8 cellular contexts compared by ENCODE assay signal in the genomic region with DNA sequence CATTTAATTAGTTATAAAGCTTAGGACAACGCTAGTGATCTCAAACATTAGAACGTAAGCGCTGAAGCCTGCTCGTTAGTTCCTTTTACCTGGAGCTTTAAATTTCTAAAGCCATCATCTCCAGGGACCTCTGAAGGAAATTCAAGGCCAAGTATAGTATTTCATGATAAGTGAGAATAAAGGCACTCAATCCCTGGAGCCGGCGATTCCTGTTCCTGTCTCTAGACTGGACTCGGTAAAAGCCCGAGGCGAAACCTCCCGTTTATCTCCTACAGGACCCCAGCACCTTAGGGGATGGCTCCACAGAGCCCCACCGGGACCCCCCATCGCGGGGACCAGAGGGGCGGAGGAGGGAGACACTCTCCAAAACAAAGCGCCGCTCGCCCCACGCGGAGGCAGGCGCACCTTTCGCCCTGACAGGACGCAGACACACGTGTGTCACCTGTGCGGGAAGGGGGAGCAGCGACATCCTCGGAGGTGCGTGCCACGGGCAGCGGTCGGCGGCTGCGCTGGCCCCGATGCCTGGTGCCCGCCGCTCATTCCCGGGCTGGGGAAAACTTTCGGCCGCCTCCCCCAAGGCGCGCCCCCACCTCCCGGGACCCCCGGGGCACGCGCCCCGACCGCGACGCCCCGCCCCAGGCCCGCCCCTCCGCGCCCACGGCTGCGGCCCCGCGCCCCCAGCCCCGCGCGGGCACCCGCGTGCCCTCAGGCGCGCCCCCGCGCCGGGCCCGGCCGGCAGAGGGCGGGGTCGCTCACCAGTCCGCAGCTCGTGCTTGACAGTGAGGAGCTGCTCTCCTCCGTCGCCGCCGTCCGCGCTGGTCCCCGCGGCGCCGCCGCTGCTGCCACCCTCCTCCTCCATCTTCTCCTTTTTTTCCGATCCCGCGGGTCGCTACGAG. TPM values are rescaled to one million over a fixed set of nuclear protein-coding genes. Genes with fewer than 3 reads are reported as not detected.
A peak's percentile ranks its signal among the peaks of the same experiment; 100 is the strongest.
DNase-seq lines count a peak whose midpoint lies in the region; ATAC-seq and TF ChIP-seq lines count a peak whose summit lies in the region.

No MANE protein-coding gene starts in this region.

- H3K27me3 ChIP-seq in SK-N-SH (ENCODE audit: insufficient read depth) (no peaks in the 10 kb centered on the region), heart left ventricle (no peaks in the 10 kb centered on the region)

- H3K27ac Mint-ChIP-seq in activated naive CD8-positive, alpha-beta T cell treated with anti-CD3 and anti-CD28 coated beads, Interleukin-2, amount 10 ng/mL, durations not matched to agents 7 days and 5 days: peak overlapping the region; percentile 72
- H3K27ac Mint-ChIP-seq in progenitor cell of endocrine pancreas: peak overlapping the region; percentile 83

- intact Hi-C loops in heart left ventricle (cut with DNase I): loop anchor here (1.0 to 10.0 kb wide), 11 partner anchors 54 to 663 kb away; partner anchors contain the start of genes DGLUCY (in 2 of the 10) and CALM1 (in 1 of the 10)

- TF ChIP-seq CTCF in SK-N-SH (IDR thresholded peaks at IDR 0.05): no peak
- TF ChIP-seq CTCF in heart left ventricle (IDR thresholded peaks at IDR 0.05): peak in 5 of 12 donors; percentile 23 to 37 (median 29)
- no peak for TF ChIP-seq CTCF in progenitor cell of endocrine pancreas (IDR thresholded peaks at IDR 0.05; ENCODE audit: unreplicated experiment)

- DNase-seq in DMS79 treated with DMSO at 0.1 percent for 48 hours (lab: John Stamatoyannopoulos, UW) (peak; percentile 81), SK-N-SH (peak; percentile 89), heart left ventricle (peak; percentile 13 to 71 (median 32)), progenitor cell of endocrine pancreas (ENCODE audit: low spot score, unreplicated experiment) (peak; percentile 40), GM19240 (ENCODE audit: insufficient read length, low spot score) (no peak)
- peak; percentile 76 for DNase-seq in activated naive CD8-positive, alpha-beta T cell treated with anti-CD3 and anti-CD28 coated beads, Interleukin-2, amount 10 ng/mL, durations not matched to agents 7 days and 5 days

- TF ChIP-seq RAD21 in Ishikawa (IDR thresholded peaks at IDR 0.05; ENCODE audit: low read depth): no peak
- TF ChIP-seq RAD21 in SK-N-SH (IDR thresholded peaks at IDR 0.05; ENCODE audit: low read length): peak; percentile 30

- H3K27ac ChIP-seq in SK-N-SH (ENCODE audit: low read depth in 2 of 2, low read length in 1 of 2): peak overlapping the region; percentile 88 to 97
- peak overlapping the region; percentile 84 to 99 (median 95) for H3K27ac ChIP-seq in heart left ventricle

- POLR2A ChIA-PET in SK-N-SH (lab: Yijun Ruan, JAX): interaction anchor here (1.3 to 2.2 kb wide), 4 partner anchors 45 to 113 kb away, joined by 3 to 11 read pairs (median 6); partner anchors contain the start of gene DGLUCY
- POLR2A ChIA-PET in activated naive CD8-positive, alpha-beta T cell treated with anti-CD3 and anti-CD28 coated beads, Interleukin-2, amount 10 ng/mL, durations not matched to agents 7 days and 5 days (lab: Charles Lee): interaction anchor here (0.6 to 5.4 kb wide), 18 partner anchors 11 to 191 kb away, joined by 3 to 37 read pairs (median 4); partner anchors contain the start of gene GPR68

- no peaks in the 10 kb centered on the region for H3K27me3 Mint-ChIP-seq in activated naive CD8-positive, alpha-beta T cell treated with anti-CD3 and anti-CD28 coated beads, Interleukin-2, amount 10 ng/mL, durations not matched to agents 7 days and 5 days
- no peaks in the 10 kb centered on the region for H3K27me3 Mint-ChIP-seq in progenitor cell of endocrine pancreas

- no peaks in the 10 kb centered on the region for H3K36me3 ChIP-seq in SK-N-SH (replicated peaks in 1 of 2; ENCODE audit: control insufficient read depth in 1 of 2, insufficient read depth in 2 of 2, low read length in 1 of 2)
- H3K36me3 ChIP-seq in heart left ventricle: no peaks in the 10 kb centered on the region

- peaks cover 41% of the 10 kb centered on the region for H3K36me3 Mint-ChIP-seq in activated naive CD8-positive, alpha-beta T cell treated with anti-CD3 and anti-CD28 coated beads, Interleukin-2, amount 10 ng/mL, durations not matched to agents 7 days and 5 days
- no peaks in the 10 kb centered on the region for H3K36me3 Mint-ChIP-seq in progenitor cell of endocrine pancreas (ENCODE audit: insufficient read depth)

- H3K9ac ChIP-seq in SK-N-SH: peak overlapping the region; percentile 89

- no peaks in the 10 kb centered on the region for H3K9me3 ChIP-seq in SK-N-SH
- no peaks in the 10 kb centered on the region for H3K9me3 ChIP-seq in heart left ventricle

- peak overlapping the region; percentile 93 for H2AFZ ChIP-seq in SK-N-SH (ENCODE audit: low read depth)

- H3K4me1 ChIP-seq in SK-N-SH (ENCODE audit: control insufficient read depth in 1 of 2, insufficient read depth in 2 of 2, low read depth in 1 of 2, low read length in 1 of 2) (peaks cover 0 to 7% of the 10 kb centered on the region in 2 experiments; a peak in 3 of 4 replicates), heart left ventricle (peaks cover 0 to 32% (median 6%) of the 10 kb centered on the region in 12 donors)

- peak overlapping the region; percentile 85 for H3K4me2 ChIP-seq in SK-N-SH

- ATAC-seq in GM21529 (IDR thresholded peaks at IDR 0.05; ENCODE audit: unreplicated experiment) (peak; percentile 20), heart left ventricle (peak in 3 of 4 donors; percentile 22 to 66 (median 59))
- ATAC-seq in activated naive CD8-positive, alpha-beta T cell treated with anti-CD3 and anti-CD28 coated beads, Interleukin-2, amount 10 ng/mL, durations not matched to agents 7 days and 5 days (ENCODE audit: low read depth): peak; percentile 15

- no peaks in the 10 kb centered on the region for H3K9me3 Mint-ChIP-seq in activated naive CD8-positive, alpha-beta T cell treated with anti-CD3 and anti-CD28 coated beads, Interleukin-2, amount 10 ng/mL, durations not matched to agents 7 days and 5 days
- no peaks in the 10 kb centered on the region for H3K9me3 Mint-ChIP-seq in progenitor cell of endocrine pancreas (ENCODE audit: low read depth)

- CTCF ChIA-PET in SK-N-SH (lab: Yijun Ruan, JAX): interaction anchor here (1.0 to 6.7 kb wide), 16 partner anchors 9 to 358 kb away, joined by 3 to 53 read pairs (median 4); partner anchors contain the start of gene CCDC88C

- no peak for TF ChIP-seq POLR2A in heart left ventricle (IDR thresholded peaks at IDR 0.05)

- H4K20me1 ChIP-seq in SK-N-SH (ENCODE audit: insufficient read depth): no peaks in the 10 kb centered on the region

- peak overlapping the region; percentile 90 for H3K4me3 Mint-ChIP-seq in activated naive CD8-positive, alpha-beta T cell treated with anti-CD3 and anti-CD28 coated beads, Interleukin-2, amount 10 ng/mL, durations not matched to agents 7 days and 5 days
- peak overlapping the region; percentile 81 for H3K4me3 Mint-ChIP-seq in progenitor cell of endocrine pancreas (ENCODE audit: low read depth)

- H3K9me2 ChIP-seq in SK-N-SH: no peaks in the 10 kb centered on the region

- TF ChIP-seq EP300 in Ishikawa (IDR thresholded peaks at IDR 0.05; ENCODE audit: borderline replicate concordance) (no peak), SK-N-SH (IDR thresholded peaks at IDR 0.05; ENCODE audit: borderline replicate concordance in 1 of 2, low read depth in 1 of 2, low read length in 1 of 2) (no peak)

- H3F3A ChIP-seq in SK-N-SH (replicated peaks; ENCODE audit: insufficient read depth): no peaks in the 10 kb centered on the region

- peaks cover 47% of the 10 kb centered on the region for H3K4me1 Mint-ChIP-seq in activated naive CD8-positive, alpha-beta T cell treated with anti-CD3 and anti-CD28 coated beads, Interleukin-2, amount 10 ng/mL, durations not matched to agents 7 days and 5 days
- H3K4me1 Mint-ChIP-seq in progenitor cell of endocrine pancreas (ENCODE audit: low read depth): peaks cover 3% of the 10 kb centered on the region

- H3K4me3 ChIP-seq in SK-N-SH (ENCODE audit: low read depth in 2 of 2, low read length in 1 of 2) (peak overlapping the region; percentile 68 to 93), heart left ventricle (peak overlapping the region; percentile 68 to 98 (median 94))

- WGBS in SK-N-SH (ENCODE audit: low lambda C conversion rate): 2% methylated on average over 28 of the region's 88 CpGs
- WGBS in heart left ventricle, 4 donors: 0 to 1% (median 0%) methylated on average over 42 to 88 of the region's 88 CpGs

- H3K79me2 ChIP-seq in SK-N-SH (ENCODE audit: insufficient read depth): no peaks in the 10 kb centered on the region

TF ChIP-seq in Ishikawa, 13 proteins besides CTCF, POLR2A, EP300 and RAD21:
- TF ChIP-seq ZBTB7A (IDR thresholded peaks at IDR 0.05; ENCODE audit: low read depth) (peak; percentile 61; the same call in 1 of the 2 replicates), MAX (IDR thresholded peaks at IDR 0.05) (peak; percentile 81), NFIC (IDR thresholded peaks at IDR 0.05) (no peak)

TF ChIP-seq in SK-N-SH, 30 proteins besides CTCF, POLR2A, EP300 and RAD21:
- no peak for TF ChIP-seq MEF2A (IDR thresholded peaks at IDR 0.05; ENCODE audit: borderline replicate concordance, low read depth)
- no peak for TF ChIP-seq TEAD4 (IDR thresholded peaks at IDR 0.05; ENCODE audit: borderline replicate concordance, insufficient read depth)
- no peak for TF ChIP-seq POLR2AphosphoS5 (IDR thresholded peaks at IDR 0.05; ENCODE audit: low read depth, low read length)
- peak; percentile 19; the same call in 1 of the 2 replicates for TF ChIP-seq SMC3 (IDR thresholded peaks at IDR 0.05; ENCODE audit: low read depth, low read length)
- peak; percentile 75; the same call in 1 of the 2 replicates for TF ChIP-seq MXI1 (IDR thresholded peaks at IDR 0.05; ENCODE audit: low read depth, low read length)
- TF ChIP-seq FOXJ3 (CRISPR knock-in tag; IDR thresholded peaks at IDR 0.05): no peak
- TF ChIP-seq EZH2phosphoT487 (IDR thresholded peaks at IDR 0.05; ENCODE audit: borderline replicate concordance, low read depth): no peak
TF ChIP-seq in SK-N-SH: peak in this region for 2.

RNA-seq across cellular contexts. Expression of gene RPS6KA5, which starts 0.6 kb away (rescaled TPM):
- polyA plus RNA-seq in SK-N-SH (2012; rRNA removed) (0.67 and 0.78 TPM in 2 replicates), heart left ventricle (1 to 10 TPM in 1 of 2 donors, under 1 TPM in 1; 0.72 to 1.8 TPM)
- polyA plus RNA-seq in SK-N-SH (2012; cell fraction: cytosol; rRNA removed): 0.98 TPM in 2 replicates
- polyA plus RNA-seq in SK-N-SH (2012; cell fraction: nucleus; rRNA removed): 0.65 and 0.75 TPM in 2 replicates
- total RNA-seq in activated naive CD8-positive, alpha-beta T cell treated with anti-CD3 and anti-CD28 coated beads, Interleukin-2, amount 10 ng/mL, durations not matched to agents 7 days and 5 days: 10 to 100 TPM; 45.3 to 48.1 TPM
- total RNA-seq in heart left ventricle (10 to 100 TPM in 3 of 9 donors, 1 to 10 TPM in 6; 6.5 to 13.3 (median 8.7) TPM), progenitor cell of endocrine pancreas (3.8 and 4.4 TPM in 2 replicates)

RNA-seq across cellular contexts. Expression of gene DGLUCY, which starts 54.0 kb away (rescaled TPM):
- polyA plus RNA-seq in SK-N-SH (2012; rRNA removed) (17.2 and 21.2 TPM in 2 replicates), heart left ventricle (100 to 1,000 TPM in 1 of 2 donors, 10 to 100 TPM in 1; 53.7 to 128 TPM)
- polyA plus RNA-seq in SK-N-SH (2012; cell fraction: cytosol; rRNA removed): 10.3 and 13.6 TPM in 2 replicates
- 30.7 and 41.6 TPM in 2 replicates for polyA plus RNA-seq in SK-N-SH (2012; cell fraction: nucleus; rRNA removed)
- total RNA-seq in activated naive CD8-positive, alpha-beta T cell treated with anti-CD3 and anti-CD28 coated beads, Interleukin-2, amount 10 ng/mL, durations not matched to agents 7 days and 5 days: 100 to 1,000 TPM; 135 to 136 TPM
- total RNA-seq in heart left ventricle (100 to 1,000 TPM; 120 to 234 (median 184) TPM), progenitor cell of endocrine pancreas (73.4 and 83.3 TPM in 2 replicates)
